ENCODE assay signal across 20 cellular contexts in genomic region chr5:4647056-4647455, GRCh38.
"Had no signal": no experiment of that assay in that cellular context is flagged by ENCODE, and none has a peak within 500 bp of the region (broad histone marks: within the 10 kb centered on the region; RNA-seq: fewer than 3 reads in every experiment).

No MANE protein-coding gene starts in this region.

- H3K36me3 ChIP-seq: esophagus muscularis mucosa, gastrocnemius medialis, heart right ventricle, pancreas, spleen had no signal

- H3K4me1 ChIP-seq: esophagus muscularis mucosa, gastrocnemius medialis, heart right ventricle, pancreas, spleen had no signal

- ATAC-seq: gastrocnemius medialis; heart right ventricle; left cardiac atrium; left ventricle myocardium superior; natural killer cell treated with Interleukin-12 subunit alpha and Interleukin-12 subunit beta and Interleukin-15 and Interleukin-18, amount 100 ng/mL, for 72 hours; sciatic nerve had no signal

- H3K27ac ChIP-seq: esophagus muscularis mucosa, gastrocnemius medialis, heart right ventricle, pancreas, spleen had no signal

- H3K4me3 ChIP-seq: esophagus muscularis mucosa, gastrocnemius medialis, heart right ventricle, lung, pancreas, spleen had no signal

- H3K27me3 ChIP-seq: esophagus muscularis mucosa, gastrocnemius medialis, heart right ventricle, pancreas, spleen had no signal

- H3K9me3 ChIP-seq: gastrocnemius medialis, pancreas had no signal

- DNase-seq: effector memory CD4-positive, alpha-beta T cell; gastrocnemius medialis; heart right ventricle; hypothalamus; left cardiac atrium; left ventricle myocardium superior; mesenchymal stem cell; midbrain; occipital lobe; pancreas; retina; spleen; stimulated activated CD4-positive, alpha-beta T cell treated with anti-CD3 and anti-CD28 coated beads, Interleukin-2, amount 100 ng/mL, for 24 hours; stimulated activated CD4-positive, alpha-beta T cell treated with anti-CD3 and anti-CD28 coated beads, Interleukin-4, amount 100 ng/mL, for 4 hours; stimulated activated naive CD4-positive, alpha-beta T cell; trophoblast cell had no signal
